7 cellular contexts compared by ENCODE assay signal in the genomic region with DNA sequence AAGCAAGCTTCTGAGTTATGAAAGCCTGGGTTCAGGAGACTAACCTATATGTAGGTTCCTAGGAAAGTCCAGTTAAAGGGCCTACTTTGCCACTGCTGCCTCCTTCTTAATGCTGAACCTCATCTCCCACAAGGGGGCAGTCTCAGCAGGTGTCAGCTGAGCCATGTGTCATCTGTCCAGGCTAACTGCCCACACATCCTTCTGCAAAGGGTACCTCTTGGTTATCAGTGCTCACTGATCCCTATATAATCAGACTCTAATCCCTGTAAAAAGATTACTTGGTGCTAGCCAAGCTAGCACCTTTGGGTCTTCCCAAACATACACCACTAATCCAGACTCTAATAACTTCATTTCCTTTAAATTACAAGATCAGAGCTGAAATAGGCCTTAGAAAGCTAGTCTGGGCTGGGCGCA. TPM values are rescaled to one million over a fixed set of nuclear protein-coding genes. Genes with fewer than 3 reads are reported as not detected.
DNase-seq lines count a peak whose midpoint lies in the region; TF ChIP-seq lines count a peak whose summit lies in the region.

No MANE protein-coding gene starts in this region.

- H3K27me3 ChIP-seq in ascending aorta (no peaks in the 10 kb centered on the region), hepatocyte (no peaks in the 10 kb centered on the region)

- 82% methylated on average over 1 of the region's 1 CpG for WGBS in hepatocyte (ENCODE audit: low lambda C conversion rate, missing lambda C conversion rate)

- intact Hi-C loops in ascending aorta (cut with DNase I), result loop anchor here (1.0 kb wide), 1 partner anchor 58 kb away; no protein-coding TSS in a partner anchor

- no peaks in the 10 kb centered on the region for H3K9me2 ChIP-seq in hepatocyte (replicated peaks; ENCODE audit: insufficient read depth)

- peaks cover 79 to 84% of the 10 kb centered on the region in 2 donors for H3K36me3 ChIP-seq in ascending aorta
- H3K36me3 ChIP-seq in hepatocyte (replicated peaks; ENCODE audit: insufficient read depth, low read depth), result no peaks in the 10 kb centered on the region

- no peaks in the 10 kb centered on the region for H3K27me3 Mint-ChIP-seq in T-helper 1 cell treated with Interleukin-12 subunit alpha and Interleukin-12 subunit beta and Interleukin-4 antibody, amounts not matched to agents 30 μg/mL and 1 μg/mL, for 36 hours (ENCODE audit: low read depth)

- H3K4me2 ChIP-seq in hepatocyte, result no peak overlapping the region

- peak overlapping the region; percentile 20 for H3K27ac Mint-ChIP-seq in T-helper 1 cell treated with Interleukin-12 subunit alpha and Interleukin-12 subunit beta and Interleukin-4 antibody, amounts not matched to agents 30 μg/mL and 1 μg/mL, for 36 hours

- no peaks in the 10 kb centered on the region for H4K20me1 ChIP-seq in hepatocyte (ENCODE audit: insufficient read depth, poor library complexity, severe bottlenecking)

- no peak overlapping the region for H2AFZ ChIP-seq in hepatocyte

- peaks cover 10% of the 10 kb centered on the region for H3K79me2 ChIP-seq in hepatocyte

- peaks cover 11% of the 10 kb centered on the region for H3K4me1 Mint-ChIP-seq in T-helper 1 cell treated with Interleukin-12 subunit alpha and Interleukin-12 subunit beta and Interleukin-4 antibody, amounts not matched to agents 30 μg/mL and 1 μg/mL, for 36 hours (ENCODE audit: low read depth)

- H3K4me3 ChIP-seq in GM12864 (ENCODE audit: low read depth, low read length) (no peak overlapping the region), ascending aorta (no peak overlapping the region), hepatocyte (no peak overlapping the region)

- H3K9me3 Mint-ChIP-seq in T-helper 1 cell treated with Interleukin-12 subunit alpha and Interleukin-12 subunit beta and Interleukin-4 antibody, amounts not matched to agents 30 μg/mL and 1 μg/mL, for 36 hours, result no peaks in the 10 kb centered on the region

- H3K27ac ChIP-seq in ascending aorta (no peak overlapping the region), hepatocyte (no peak overlapping the region)

- DNase-seq in GM12864 (ENCODE audit: low read depth) (no peak), MV-4-11 (lab: John Stamatoyannopoulos, UW) (peak; percentile 57), ascending aorta (ENCODE audit: low spot score in 2 of 2) (peak in 1 of 2 donors; percentile 71), hepatocyte (ENCODE audit: low spot score) (peak; percentile 83), cortex of kidney (lab: John Stamatoyannopoulos, UW) (no peak)
- peak; percentile 29 to 45 for DNase-seq in stimulated activated CD4-positive, alpha-beta T cell treated with anti-CD3 and anti-CD28 coated beads, Interleukin-1b, Interleukin-23, amount 100 ng/mL, for 4 hours (ENCODE audit: low read depth in 2 of 2)

- peaks cover 64% of the 10 kb centered on the region for H3K36me3 Mint-ChIP-seq in T-helper 1 cell treated with Interleukin-12 subunit alpha and Interleukin-12 subunit beta and Interleukin-4 antibody, amounts not matched to agents 30 μg/mL and 1 μg/mL, for 36 hours (ENCODE audit: low read depth)

- no peaks in the 10 kb centered on the region for H3K9me3 ChIP-seq in ascending aorta
- no peaks in the 10 kb centered on the region for H3K9me3 ChIP-seq in hepatocyte (ENCODE audit: low read depth)

- TF ChIP-seq CTCF in GM12864 (IDR thresholded peaks at IDR 0.05; ENCODE audit: low read depth, low read length, missing control alignments) (peak; percentile 79), ascending aorta (IDR thresholded peaks at IDR 0.05) (peak; percentile 41 to 61 (median 45)), hepatocyte (IDR thresholded peaks at IDR 0.05; ENCODE audit: poor library complexity) (peak; percentile 69)

- no peak overlapping the region for H3K4me3 Mint-ChIP-seq in T-helper 1 cell treated with Interleukin-12 subunit alpha and Interleukin-12 subunit beta and Interleukin-4 antibody, amounts not matched to agents 30 μg/mL and 1 μg/mL, for 36 hours

- no peaks in the 10 kb centered on the region for H3K4me1 ChIP-seq in ascending aorta
- H3K4me1 ChIP-seq in hepatocyte (ENCODE audit: insufficient read depth), result peaks cover 22% of the 10 kb centered on the region

RNA-seq across cellular contexts. Expression of a gene that starts 9.0 kb away (rescaled TPM):
- total RNA-seq in ascending aorta, result 245 TPM
- total RNA-seq in hepatocyte, result 523 and 532 TPM in 2 replicates
- 660 and 666 TPM in 2 replicates for polyA plus RNA-seq in hepatocyte

RNA-seq across cellular contexts. Expression of a gene that starts 12.5 kb away (rescaled TPM):
- total RNA-seq in ascending aorta (3.6 TPM), hepatocyte (5.7 and 11.5 TPM in 2 replicates)
- 0.86 and 2.2 TPM in 2 replicates for polyA plus RNA-seq in hepatocyte

RNA-seq across cellular contexts. Expression of a gene that starts 12.8 kb away (rescaled TPM):
- total RNA-seq in ascending aorta, result not detected
- 0.60 and 1.2 TPM in 2 replicates for total RNA-seq in hepatocyte
- 0.62 and 3.3 TPM in 2 replicates for polyA plus RNA-seq in hepatocyte

RNA-seq across cellular contexts. Expression of a gene that starts 21.7 kb away (rescaled TPM):
- total RNA-seq in ascending aorta, result 0.32 TPM
- total RNA-seq in hepatocyte, result 8.2 and 8.6 TPM in 2 replicates
- 6.2 and 6.4 TPM in 2 replicates for polyA plus RNA-seq in hepatocyte

RNA-seq across cellular contexts. Expression of a gene that starts 38.0 kb away (rescaled TPM):
- total RNA-seq in ascending aorta (77.5 TPM), hepatocyte (174 and 186 TPM in 2 replicates)
- 235 and 271 TPM in 2 replicates for polyA plus RNA-seq in hepatocyte

Comparison
In these comparisons a context has a peak if more than half of its experiments do, and no peak if none do; other contexts are left out.
1. DNase-seq: peak in MV-4-11 (single experiment), hepatocyte (single experiment) and stimulated activated CD4-positive, alpha-beta T cell treated with anti-CD3 and anti-CD28 coated beads, Interleukin-1b, Interleukin-23, amount 100 ng/mL, for 4 hours (2 of 2); none in GM12864 (single experiment) and cortex of kidney (single experiment).
2. Peak in every context shown above with its lines, with median percentiles within 50 percentile points of each other: CTCF ChIP-seq.